8 cellular contexts compared by ENCODE assay signal in genomic region chr7:94301024-94301588, GRCh38.
DNase-seq lines count a peak whose midpoint lies in the region; ATAC-seq and TF ChIP-seq lines count a peak whose summit lies in the region.

No MANE protein-coding gene starts in this region.

- no peaks in the 10 kb centered on the region for H4K20me1 ChIP-seq in OCI-LY7 (ENCODE audit: insufficient read depth, low read length)

- no peaks in the 10 kb centered on the region for H3K9me3 ChIP-seq in Peyer's patch
- H3K9me3 ChIP-seq in OCI-LY7 (ENCODE audit: low read length), result no peaks in the 10 kb centered on the region

- no peak overlapping the region for H3K4me2 ChIP-seq in OCI-LY7 (ENCODE audit: low read length)

- peak overlapping the region; percentile 8 to 75 (median 60) for H3K27ac ChIP-seq in Peyer's patch
- H3K27ac ChIP-seq in OCI-LY7 (ENCODE audit: low read depth, low read length, poor library complexity, severe bottlenecking), result no peak overlapping the region

- ATAC-seq in HG02970 (IDR thresholded peaks at IDR 0.05; ENCODE audit: low FRiP score, unreplicated experiment), result no peak

- no peaks in the 10 kb centered on the region for H3K4me1 ChIP-seq in Peyer's patch
- H3K4me1 ChIP-seq in OCI-LY7 (ENCODE audit: insufficient read depth, low read length, poor library complexity, severe bottlenecking), result no peaks in the 10 kb centered on the region

- H3K27me3 ChIP-seq in Peyer's patch, result no peaks in the 10 kb centered on the region

- DNase-seq in Caki2 (ENCODE audit: low read depth) (peak; percentile 80), Peyer's patch (peak in 2 of 3 donors; percentile 18 to 73), fibroblast of pulmonary artery (ENCODE audit: low read depth) (peak; percentile 97), non-pigmented ciliary epithelial cell (ENCODE audit: low read depth) (peak; percentile 95), OCI-LY7 (ENCODE audit: low spot score) (no peak), NCI-H524 treated with DMSO at 0.1 percent for 48 hours (lab: John Stamatoyannopoulos, UW) (no peak)
- no peak for DNase-seq in activated CD4-positive, alpha-beta T cell treated with anti-CD3 and anti-CD28 coated beads for 48 hours

- H3K36me3 ChIP-seq in Peyer's patch, result no peaks in the 10 kb centered on the region
- H3K36me3 ChIP-seq in OCI-LY7 (ENCODE audit: insufficient read depth, low read length), result no peaks in the 10 kb centered on the region

- no peak for TF ChIP-seq POLR2A in Peyer's patch (IDR thresholded peaks at IDR 0.05)

- in situ Hi-C loops in Caki2 (cut with HindIII; ENCODE audit: low pct_unique_long_range_greater_than_20kb, low sequenced_read_pairs), result no loop called here

- H3K79me2 ChIP-seq in OCI-LY7 (ENCODE audit: insufficient read depth, low read depth, low read length), result no peaks in the 10 kb centered on the region

- H3K4me3 ChIP-seq in Peyer's patch (no peak overlapping the region), fibroblast of pulmonary artery (replicated peaks; ENCODE audit: low read depth, low read length) (peak overlapping the region; percentile 39), OCI-LY7 (ENCODE audit: low read depth, low read length, poor library complexity, severe bottlenecking) (no peak overlapping the region)

- CTCF ChIA-PET in OCI-LY7 (lab: Charles Lee; ENCODE audit: unreplicated experiment), result no interaction called here

- intact Hi-C loops in OCI-LY7 (cut with micrococcal nuclease; ENCODE audit: unreplicated experiment), result no loop called here

- no peaks in the 10 kb centered on the region for H3K9me2 ChIP-seq in OCI-LY7 (ENCODE audit: insufficient read depth, low read length)

- H2AFZ ChIP-seq in OCI-LY7 (ENCODE audit: low read length), result no peak overlapping the region

- BruUV-seq in OCI-LY7 (replicated peaks; lab: Mats Ljungman, UMichigan), result no TSS peak

- no peak for TF ChIP-seq CTCF in Peyer's patch (IDR thresholded peaks at IDR 0.05)
- peak; percentile 19 for TF ChIP-seq CTCF in fibroblast of pulmonary artery (IDR thresholded peaks at IDR 0.05; ENCODE audit: low read length, missing control alignments)
- TF ChIP-seq CTCF in OCI-LY7 (conservative IDR thresholded peaks at IDR 0.05; ENCODE audit: low read length), result no peak

- POLR2A ChIA-PET in OCI-LY7 (lab: Charles Lee), result interaction anchor here (0.6 kb wide), 1 partner anchor 13 kb away, joined by 3 read pairs; no protein-coding TSS in a partner anchor

Comparison
In these comparisons a context has a peak if more than half of its experiments do, and no peak if none do; other contexts are left out.
1. DNase-seq: peak in Caki2 (single experiment), Peyer's patch (2 of 3), fibroblast of pulmonary artery (single experiment) and non-pigmented ciliary epithelial cell (single experiment); none in OCI-LY7 (single experiment), NCI-H524 treated with DMSO at 0.1 percent for 48 hours (single experiment) and activated CD4-positive, alpha-beta T cell treated with anti-CD3 and anti-CD28 coated beads for 48 hours (single experiment).